1 cellular context compared by ENCODE assay signal in the genomic region with DNA sequence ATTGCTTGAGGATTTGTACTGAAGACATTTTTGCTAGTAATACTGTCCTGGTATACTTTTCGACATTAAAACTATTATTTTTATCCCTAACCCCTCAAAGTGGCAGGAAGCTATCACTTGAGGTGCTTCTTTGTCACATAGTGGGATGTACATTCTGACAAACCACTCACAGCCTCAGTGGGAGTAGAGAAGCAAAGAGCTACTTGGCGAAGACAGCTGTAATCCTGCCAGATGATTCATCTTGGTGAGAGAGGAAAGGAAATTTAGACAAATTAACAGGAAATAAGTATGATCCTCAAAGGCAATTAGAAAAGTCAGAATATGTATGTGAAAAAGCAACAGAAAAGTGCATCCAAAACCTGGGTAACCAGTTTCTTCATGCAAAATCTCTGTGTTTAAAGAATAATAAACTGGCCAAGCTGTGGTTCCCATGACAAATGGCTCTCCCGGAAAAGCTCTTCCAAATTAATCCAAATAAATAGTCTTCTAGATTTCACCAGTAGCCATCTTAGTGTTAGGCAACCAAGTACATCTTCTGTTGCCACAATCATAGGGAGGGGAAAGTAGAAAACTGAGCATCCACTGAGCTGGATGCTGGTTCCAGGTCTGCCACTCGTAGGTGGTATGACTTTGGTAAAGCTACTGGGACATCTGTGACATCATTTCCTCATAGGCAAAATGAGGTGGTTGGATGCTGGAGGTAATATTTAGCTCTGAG.
TF ChIP-seq lines count a peak whose summit lies in the region.

No MANE protein-coding gene starts in this region.

TF ChIP-seq in GM12878, 131 proteins besides CTCF, POLR2A, EP300 and RAD21:
- TF ChIP-seq, protein P1, sequence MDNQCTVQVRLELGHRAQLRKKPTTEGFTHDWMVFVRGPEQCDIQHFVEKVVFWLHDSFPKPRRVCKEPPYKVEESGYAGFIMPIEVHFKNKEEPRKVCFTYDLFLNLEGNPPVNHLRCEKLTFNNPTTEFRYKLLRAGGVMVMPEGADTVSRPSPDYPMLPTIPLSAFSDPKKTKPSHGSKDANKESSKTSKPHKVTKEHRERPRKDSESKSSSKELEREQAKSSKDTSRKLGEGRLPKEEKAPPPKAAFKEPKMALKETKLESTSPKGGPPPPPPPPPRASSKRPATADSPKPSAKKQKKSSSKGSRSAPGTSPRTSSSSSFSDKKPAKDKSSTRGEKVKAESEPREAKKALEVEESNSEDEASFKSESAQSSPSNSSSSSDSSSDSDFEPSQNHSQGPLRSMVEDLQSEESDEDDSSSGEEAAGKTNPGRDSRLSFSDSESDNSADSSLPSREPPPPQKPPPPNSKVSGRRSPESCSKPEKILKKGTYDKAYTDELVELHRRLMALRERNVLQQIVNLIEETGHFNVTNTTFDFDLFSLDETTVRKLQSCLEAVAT (IDR thresholded peaks at IDR 0.05), result no peak
- TF ChIP-seq BCL11A (IDR thresholded peaks at IDR 0.05; ENCODE audit: low read depth, low read length) (no peak), MTA2 (IDR thresholded peaks at IDR 0.05; ENCODE audit: low read depth) (no peak), MEF2A (IDR thresholded peaks at IDR 0.05; ENCODE audit: insufficient read depth, low read depth, low read length) (no peak), ZZZ3 (IDR thresholded peaks at IDR 0.05; ENCODE audit: control insufficient read depth, insufficient read length, low read depth) (no peak), HDGF (IDR thresholded peaks at IDR 0.05) (no peak), RB1 (IDR thresholded peaks at IDR 0.05; ENCODE audit: borderline replicate concordance) (no peak)
- TF ChIP-seq, protein P2, sequence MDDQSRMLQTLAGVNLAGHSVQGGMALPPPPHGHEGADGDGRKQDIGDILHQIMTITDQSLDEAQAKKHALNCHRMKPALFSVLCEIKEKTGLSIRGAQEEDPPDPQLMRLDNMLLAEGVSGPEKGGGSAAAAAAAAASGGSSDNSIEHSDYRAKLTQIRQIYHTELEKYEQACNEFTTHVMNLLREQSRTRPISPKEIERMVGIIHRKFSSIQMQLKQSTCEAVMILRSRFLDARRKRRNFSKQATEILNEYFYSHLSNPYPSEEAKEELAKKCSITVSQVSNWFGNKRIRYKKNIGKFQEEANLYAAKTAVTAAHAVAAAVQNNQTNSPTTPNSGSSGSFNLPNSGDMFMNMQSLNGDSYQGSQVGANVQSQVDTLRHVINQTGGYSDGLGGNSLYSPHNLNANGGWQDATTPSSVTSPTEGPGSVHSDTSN (IDR thresholded peaks at IDR 0.05; ENCODE audit: insufficient replicate concordance, low read depth, low read length), result no peak
- TF ChIP-seq, protein P3, sequence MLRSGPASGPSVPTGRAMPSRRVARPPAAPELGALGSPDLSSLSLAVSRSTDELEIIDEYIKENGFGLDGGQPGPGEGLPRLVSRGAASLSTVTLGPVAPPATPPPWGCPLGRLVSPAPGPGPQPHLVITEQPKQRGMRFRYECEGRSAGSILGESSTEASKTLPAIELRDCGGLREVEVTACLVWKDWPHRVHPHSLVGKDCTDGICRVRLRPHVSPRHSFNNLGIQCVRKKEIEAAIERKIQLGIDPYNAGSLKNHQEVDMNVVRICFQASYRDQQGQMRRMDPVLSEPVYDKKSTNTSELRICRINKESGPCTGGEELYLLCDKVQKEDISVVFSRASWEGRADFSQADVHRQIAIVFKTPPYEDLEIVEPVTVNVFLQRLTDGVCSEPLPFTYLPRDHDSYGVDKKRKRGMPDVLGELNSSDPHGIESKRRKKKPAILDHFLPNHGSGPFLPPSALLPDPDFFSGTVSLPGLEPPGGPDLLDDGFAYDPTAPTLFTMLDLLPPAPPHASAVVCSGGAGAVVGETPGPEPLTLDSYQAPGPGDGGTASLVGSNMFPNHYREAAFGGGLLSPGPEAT (IDR thresholded peaks at IDR 0.05; ENCODE audit: low read depth), result no peak
